Comparison of ENCODE assay signal across 1 cellular context in the genomic region with DNA sequence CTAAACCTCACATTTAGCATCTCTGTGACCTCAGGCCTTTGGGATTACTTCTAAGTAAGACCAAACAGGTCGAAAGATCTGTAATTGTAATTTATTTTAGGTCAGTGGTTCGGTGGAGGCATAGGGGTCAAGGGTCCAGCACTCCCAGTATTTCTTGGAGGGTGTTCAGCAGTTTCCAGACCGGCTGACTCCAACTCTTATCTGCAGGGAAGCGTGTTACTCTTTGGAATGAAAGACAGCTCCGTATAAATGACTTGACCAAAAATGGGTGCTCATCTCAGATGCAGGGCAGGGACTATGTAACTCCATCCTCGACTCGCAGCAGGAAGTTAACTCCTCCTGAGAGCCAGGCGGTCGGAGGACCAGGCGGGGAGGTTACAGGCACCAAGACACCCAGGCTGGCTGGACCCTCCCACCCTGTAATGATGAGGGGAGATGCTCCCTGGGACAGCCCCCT.
TF ChIP-seq lines count a peak whose summit lies in the region.

No MANE protein-coding gene starts in this region.

TF ChIP-seq in GM23338, 12 proteins besides CTCF, POLR2A, EP300 and RAD21 (continued from another document):
- no peak for TF ChIP-seq ZNF331 (CRISPR knock-in tag; IDR thresholded peaks at IDR 0.05; ENCODE audit: low read depth)
- no peak for TF ChIP-seq POLR2AphosphoS5 (IDR thresholded peaks at IDR 0.05; ENCODE audit: low read depth)
- no peak for TF ChIP-seq NANOG (IDR thresholded peaks at IDR 0.05; ENCODE audit: borderline replicate concordance)
- no peak for TF ChIP-seq ZNF114 (CRISPR knock-in tag; IDR thresholded peaks at IDR 0.05)
- no peak for TF ChIP-seq STAT1 (IDR thresholded peaks at IDR 0.05; ENCODE audit: unreplicated experiment)
